34 cellular contexts compared by ENCODE assay signal in genomic region chr20:54107181-54107580, GRCh38. TPM values are rescaled to one million over a fixed set of nuclear protein-coding genes. Genes with fewer than 3 reads are reported as not detected.
"Had no signal": no experiment of that assay in that cellular context is flagged by ENCODE, and none has a peak within 500 bp of the region (broad histone marks: within the 10 kb centered on the region; RNA-seq: fewer than 3 reads in every experiment).

No MANE protein-coding gene starts in this region.

- DNase-seq: activated CD4-positive, alpha-beta T cell treated with anti-CD3 and anti-CD28 coated beads for 36 hours; activated CD4-positive, CD25-positive, alpha-beta regulatory T cell; activated CD8-positive, alpha-beta memory T cell treated with anti-CD3 and anti-CD28 coated beads, Interleukin-2, amount 10 ng/mL, durations not matched to agents 7 days and 5 days; activated CD8-positive, alpha-beta T cell treated with anti-CD3 and anti-CD28 coated beads, Interleukin-2, amount 10 ng/mL, durations not matched to agents 7 days and 5 days; activated effector memory CD4-positive, alpha-beta T cell treated with Interleukin-2 at 50 U/mL for 16 hours; activated naive CD4-positive, alpha-beta T cell treated with Interleukin-2 at 50 U/mL for 16 hours; activated naive CD8-positive, alpha-beta T cell treated with anti-CD3 and anti-CD28 coated beads for 36 hours; activated T-cell treated with anti-CD3 and anti-CD28 coated beads, Interleukin-2, amount 50 U/mL, for 72 hours; adrenal gland; aorta; cortex of kidney; effector memory CD8-positive, alpha-beta T cell; foreskin melanocyte; heart right ventricle; left ventricle myocardium inferior; naive B cell; nephron progenitor cell; ovary; retina; sigmoid colon; stimulated activated CD4-positive, alpha-beta T cell treated with anti-CD3 and anti-CD28 coated beads, Interleukin-4, amount 100 ng/mL, for 24 hours; stomach; T-helper 1 cell; thyroid gland; upper lobe of left lung had no signal

- H3K27ac ChIP-seq: adrenal gland, esophagus muscularis mucosa, heart right ventricle, left ventricle myocardium inferior, neutrophil, ovary, sigmoid colon, thyroid gland, vagina had no signal

- H3K27me3 ChIP-seq: adrenal gland, body of pancreas, neutrophil, ovary, sigmoid colon, stomach, thyroid gland, upper lobe of left lung, vagina had no signal

- H3K9me3 ChIP-seq: adrenal gland, body of pancreas, esophagus muscularis mucosa, heart right ventricle, left ventricle myocardium inferior, neutrophil, sigmoid colon, stomach, thyroid gland, upper lobe of left lung, vagina had no signal

- H3K4me1 ChIP-seq: adrenal gland, esophagus muscularis mucosa, left ventricle myocardium inferior, sigmoid colon, thyroid gland had no signal

- H3K36me3 ChIP-seq: adrenal gland, esophagus muscularis mucosa, heart right ventricle, left ventricle myocardium inferior, neutrophil, ovary, sigmoid colon, stomach, thyroid gland, upper lobe of left lung, vagina had no signal

- H3K4me3 ChIP-seq: adrenal gland, body of pancreas, esophagus muscularis mucosa, heart right ventricle, left ventricle myocardium inferior, ovary, sigmoid colon, stomach, thyroid gland, upper lobe of left lung, vagina had no signal

- ATAC-seq: activated CD4-positive, alpha-beta T cell treated with anti-CD3 and anti-CD28 coated beads for 36 hours; activated CD8-positive, alpha-beta memory T cell treated with anti-CD3 and anti-CD28 coated beads, Interleukin-2, amount 10 ng/mL, durations not matched to agents 7 days and 5 days; activated CD8-positive, alpha-beta T cell treated with anti-CD3 and anti-CD28 coated beads, Interleukin-2, amount 10 ng/mL, durations not matched to agents 7 days and 5 days; activated T-cell treated with anti-CD3 and anti-CD28 coated beads, Interleukin-2, amount 50 U/mL, for 72 hours; effector memory CD8-positive, alpha-beta T cell; stimulated activated memory B cell treated with anti-CD40 and anti-IgM and Interleukin-4, amounts not matched to agents 10 μg/mL and 1 μg/mL and 100 μg/mL, for 72 hours had no signal

RNA-seq across cellular contexts. Expression of gene BCAS1, which starts 36.8 kb away (rescaled TPM):
- total RNA-seq: activated CD8-positive, alpha-beta T cell treated with anti-CD3 and anti-CD28 coated beads, Interleukin-2, amount 10 ng/mL, durations not matched to agents 7 days and 5 days; activated T-cell treated with anti-CD3 and anti-CD28 coated beads, Interleukin-2, amount 50 U/mL, for 72 hours; cardiac septum; endothelial cell of umbilical vein; glomerular endothelial cell; heart right ventricle; left ventricle myocardium inferior; lung microvascular endothelial cell had no signal
